In the genomic region with DNA sequence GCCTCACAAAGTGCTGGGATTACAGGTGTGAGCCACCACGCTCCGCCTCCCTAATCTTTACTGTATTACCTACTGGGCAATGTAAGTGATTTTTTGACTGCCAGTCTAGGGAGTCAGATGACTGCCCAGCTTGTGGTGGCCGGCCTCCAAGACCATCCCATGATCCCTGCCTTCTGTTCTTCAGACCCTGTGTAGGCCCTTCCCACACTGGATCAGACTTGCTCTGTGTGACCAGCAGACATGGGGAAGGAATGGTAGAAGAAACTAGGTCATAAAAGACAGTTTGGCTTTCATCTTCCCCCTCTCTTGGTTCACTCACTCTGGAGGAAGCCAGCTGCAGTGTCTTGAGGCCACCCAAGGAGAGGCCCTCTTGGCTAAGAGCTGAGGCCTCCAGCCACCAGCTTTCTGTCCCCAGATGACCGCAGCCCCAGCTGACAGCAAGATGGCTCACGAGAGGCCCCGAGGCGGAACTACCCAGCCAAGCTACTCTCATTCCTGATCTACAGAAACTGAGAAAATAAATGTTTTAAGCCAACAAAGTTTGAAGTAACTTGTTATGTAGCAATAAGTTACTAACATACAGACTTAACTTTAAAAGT, we compare ENCODE assay signal across 17 cellular contexts. TPM values are rescaled to one million over a fixed set of nuclear protein-coding genes. Genes with fewer than 3 reads are reported as not detected.
A peak's percentile ranks its signal among the peaks of the same experiment; 100 is the strongest.
DNase-seq lines count a peak whose midpoint lies in the region; ATAC-seq, FAIRE-seq and TF ChIP-seq lines count a peak whose summit lies in the region.
"Had no signal": no experiment of that assay in that cellular context is flagged by ENCODE, and none has a peak within 500 bp of the region (broad histone marks: within the 10 kb centered on the region; RNA-seq: fewer than 3 reads in every experiment).

No MANE protein-coding gene starts in this region.

- peak overlapping the region; percentile 52 for H3K27ac ChIP-seq in KMS-11
- H3K27ac ChIP-seq in kidney (ENCODE audit: low read depth in 2 of 2, low read length in 2 of 2), result no peak overlapping the region
- H3K27ac ChIP-seq in testis, result peak overlapping the region in 1 of 2 donors; percentile 54
- H3K27ac ChIP-seq in naive thymus-derived CD4-positive, alpha-beta T cell (ENCODE audit: low read depth, low read length), result no peak overlapping the region
- H3K27ac ChIP-seq: foreskin keratinocyte, prostate gland, vagina had no signal

- no peaks in the 10 kb centered on the region for H3K79me2 ChIP-seq in KMS-11 (ENCODE audit: insufficient read depth, low read depth)

- H3K4me1 Mint-ChIP-seq in T-helper 17 cell, result peaks cover 3% of the 10 kb centered on the region
- peaks cover 2 to 19% (median 9%) of the 10 kb centered on the region in 7 donors for H3K4me1 Mint-ChIP-seq in naive thymus-derived CD4-positive, alpha-beta T cell

- H3K27ac Mint-ChIP-seq in T-helper 17 cell, result peak overlapping the region; percentile 39
- H3K27ac Mint-ChIP-seq in naive thymus-derived CD4-positive, alpha-beta T cell, result no peak overlapping the region
- H3K27ac Mint-ChIP-seq: activated CD8-positive, alpha-beta T cell treated with anti-CD3 and anti-CD28 coated beads, Interleukin-2, amount 10 ng/mL, durations not matched to agents 7 days and 5 days; CD4-positive, alpha-beta T cell had no signal

- H2AFZ ChIP-seq in KMS-11 (ENCODE audit: low read depth), result peak overlapping the region; percentile 8; the same call in 1 of the 2 replicates

- H3K36me3 ChIP-seq in KMS-11 (ENCODE audit: insufficient read depth) (no peaks in the 10 kb centered on the region), kidney (ENCODE audit: control insufficient read depth in 1 of 2, insufficient read depth in 2 of 2, low read length in 2 of 2) (no peaks in the 10 kb centered on the region), testis (ENCODE audit: low read depth, missing control alignments) (no peaks in the 10 kb centered on the region)
- no peaks in the 10 kb centered on the region for H3K36me3 ChIP-seq in naive thymus-derived CD4-positive, alpha-beta T cell (ENCODE audit: control insufficient read depth in 2 of 3, insufficient read depth in 3 of 3, low read length in 3 of 3)
- H3K36me3 ChIP-seq: prostate gland, vagina had no signal

- POLR2A ChIA-PET in naive thymus-derived CD4-positive, alpha-beta T cell (lab: Charles Lee), result interaction anchor here (0.7 kb wide), 1 partner anchor 1977 kb away, joined by 3 read pairs; no protein-coding TSS in a partner anchor

- no peak overlapping the region for H3K4me3 Mint-ChIP-seq in T-helper 17 cell
- H3K4me3 Mint-ChIP-seq in naive thymus-derived CD4-positive, alpha-beta T cell, result no peak overlapping the region
- H3K4me3 Mint-ChIP-seq: activated CD8-positive, alpha-beta T cell treated with anti-CD3 and anti-CD28 coated beads, Interleukin-2, amount 10 ng/mL, durations not matched to agents 7 days and 5 days; CD4-positive, alpha-beta T cell had no signal

- no peak for ATAC-seq in T-helper 17 cell
- ATAC-seq in HG02798 (IDR thresholded peaks at IDR 0.05; ENCODE audit: poor library complexity, unreplicated experiment), result no peak
- no peak for ATAC-seq in naive thymus-derived CD4-positive, alpha-beta T cell
- ATAC-seq: activated CD8-positive, alpha-beta T cell treated with anti-CD3 and anti-CD28 coated beads, Interleukin-2, amount 10 ng/mL, durations not matched to agents 7 days and 5 days; foreskin keratinocyte had no signal

- CTCF ChIA-PET in naive thymus-derived CD4-positive, alpha-beta T cell (lab: Charles Lee), result no interaction called here

- TF ChIP-seq CTCF in KMS-11 (conservative IDR thresholded peaks at IDR 0.05; ENCODE audit: low read depth, low read length) (no peak), kidney (IDR thresholded peaks at IDR 0.05; ENCODE audit: borderline replicate concordance, extremely low read depth, insufficient read depth) (no peak), testis (IDR thresholded peaks at IDR 0.05) (no peak)

- H3K4me2 ChIP-seq in KMS-11, result peak overlapping the region; percentile 4; the same call in 1 of the 2 replicates

- FAIRE-seq in kidney (lab: Jason Lieb, UNC), result no peak

- no peaks in the 10 kb centered on the region for H4K20me1 ChIP-seq in KMS-11 (ENCODE audit: insufficient read depth)

- TF ChIP-seq POLR2A in testis (IDR thresholded peaks at IDR 0.05), result no peak

- H3K9me3 Mint-ChIP-seq in naive thymus-derived CD4-positive, alpha-beta T cell, result no peaks in the 10 kb centered on the region
- H3K9me3 Mint-ChIP-seq: CD4-positive, alpha-beta T cell had no signal

- 69 to 74% methylated on average over 7 of the region's 7 CpGs for WGBS in testis, 2 donors

- no peaks in the 10 kb centered on the region for H3K36me3 Mint-ChIP-seq in T-helper 17 cell (ENCODE audit: low read depth)
- no peaks in the 10 kb centered on the region for H3K36me3 Mint-ChIP-seq in naive thymus-derived CD4-positive, alpha-beta T cell

- H3K9ac ChIP-seq in KMS-11 (no peak overlapping the region), kidney (ENCODE audit: low read length in 2 of 2) (no peak overlapping the region)

- H3K4me3 ChIP-seq in KMS-11 (IDR thresholded peaks at IDR 0.05; ENCODE audit: insufficient read depth, low read depth, low read length) (no peak overlapping the region), kidney (ENCODE audit: low read length in 2 of 2) (no peak overlapping the region), testis (no peak overlapping the region)
- no peak overlapping the region for H3K4me3 ChIP-seq in naive thymus-derived CD4-positive, alpha-beta T cell (ENCODE audit: low read length)
- H3K4me3 ChIP-seq: prostate gland, vagina had no signal

- intact Hi-C loops in kidney (cut with DNase I) (no loop called here), testis (cut with DNase I; ENCODE audit: low total_unique reads) (no loop called here)
- intact Hi-C loops in naive thymus-derived CD4-positive, alpha-beta T cell (cut with micrococcal nuclease), result no loop called here

- no peaks in the 10 kb centered on the region for H3K27me3 Mint-ChIP-seq in T-helper 17 cell
- H3K27me3 Mint-ChIP-seq in naive thymus-derived CD4-positive, alpha-beta T cell, result peaks cover 0 to 3% (median 0%) of the 10 kb centered on the region in 5 donors
- H3K27me3 Mint-ChIP-seq: CD4-positive, alpha-beta T cell had no signal

- H3K4me1 ChIP-seq in KMS-11 (ENCODE audit: low read depth, poor library complexity, severe bottlenecking), result peaks cover 55% of the 10 kb centered on the region
- H3K4me1 ChIP-seq in kidney (ENCODE audit: control insufficient read depth in 1 of 2, insufficient read depth in 1 of 2, low read depth in 1 of 2, low read length in 2 of 2), result no peaks in the 10 kb centered on the region
- peaks cover 6% of the 10 kb centered on the region for H3K4me1 ChIP-seq in testis
- peaks cover 0 to 2% of the 10 kb centered on the region in 2 donors for H3K4me1 ChIP-seq in naive thymus-derived CD4-positive, alpha-beta T cell (ENCODE audit: control insufficient read depth in 2 of 2, insufficient read depth in 2 of 2, low read length in 2 of 2)
- H3K4me1 ChIP-seq: foreskin keratinocyte, prostate gland had no signal

- no peaks in the 10 kb centered on the region for H3K9me3 ChIP-seq in T-helper 17 cell (ENCODE audit: control insufficient read depth, low read length, poor library complexity, severe bottlenecking)
- H3K9me3 ChIP-seq in kidney (ENCODE audit: control insufficient read depth in 1 of 2, low read length in 2 of 2), result peaks cover 0 to 2% of the 10 kb centered on the region in 2 donors
- no peaks in the 10 kb centered on the region for H3K9me3 ChIP-seq in testis
- H3K9me3 ChIP-seq in naive thymus-derived CD4-positive, alpha-beta T cell (ENCODE audit: control insufficient read depth in 2 of 3, low read length in 3 of 3), result peaks cover 0 to 4% (median 0%) of the 10 kb centered on the region in 3 experiments
- H3K9me3 ChIP-seq: prostate gland, vagina had no signal

- no peaks in the 10 kb centered on the region for H3K27me3 ChIP-seq in KMS-11 (ENCODE audit: insufficient read depth, low read depth)
- no peaks in the 10 kb centered on the region for H3K27me3 ChIP-seq in testis
- H3K27me3 ChIP-seq in naive thymus-derived CD4-positive, alpha-beta T cell (ENCODE audit: control insufficient read depth in 2 of 2, insufficient read depth in 2 of 2, low read length in 2 of 2), result no peaks in the 10 kb centered on the region
- H3K27me3 ChIP-seq: foreskin keratinocyte, vagina had no signal

- DNase-seq in T-helper 17 cell (no peak), kidney (peak; percentile 91), testis (peak; percentile 39), NCI-H2171 (lab: John Stamatoyannopoulos, UW) (no peak)
- DNase-seq in naive thymus-derived CD4-positive, alpha-beta T cell, result no peak
- DNase-seq: activated CD8-positive, alpha-beta T cell treated with anti-CD3 and anti-CD28 coated beads, Interleukin-2, amount 10 ng/mL, durations not matched to agents 7 days and 5 days; activated gamma-delta T cell; CD4-positive, alpha-beta T cell; foreskin keratinocyte; NCI-H1694 treated with DMSO at 0.1 percent for 48 hours; NCI-H748 treated with DMSO at 0.1 percent for 48 hours; SIG-M5; stimulated activated CD4-positive, alpha-beta T cell treated with anti-CD3 and anti-CD28 coated beads, Interleukin-1b, Interleukin-23, amount 100 ng/mL, for 48 hours had no signal

RNA-seq across cellular contexts. Expression of a gene that starts 14.5 kb away (rescaled TPM):
- total RNA-seq in T-helper 17 cell (1 to 10 TPM; 2.2 to 3.1 TPM), kidney (2.6 TPM), testis (10 to 100 TPM in 1 of 2 donors, 1 to 10 TPM in 1; 2.8 to 10.7 TPM)
- polyA plus RNA-seq in kidney (ENCODE audit: insufficient read depth, low read depth, low replicate concordance) (5.9 TPM), testis (ENCODE audit: insufficient read depth, low read depth, low replicate concordance) (6.9 TPM)
- 10 to 100 TPM in 1 of 5 experiments, 1 to 10 TPM in 4; 1.3 to 22.5 (median 5.8) TPM for total RNA-seq in naive thymus-derived CD4-positive, alpha-beta T cell
- 1 to 10 TPM; 5.0 to 5.6 TPM for polyA plus RNA-seq in naive thymus-derived CD4-positive, alpha-beta T cell

RNA-seq across cellular contexts. Expression of a gene that starts 36.2 kb away (rescaled TPM):
- 10 to 100 TPM; 25.3 to 35.0 TPM for total RNA-seq in T-helper 17 cell
- total RNA-seq in kidney, result 19.2 TPM
- polyA plus RNA-seq in kidney (ENCODE audit: insufficient read depth, low read depth, low replicate concordance), result 1.2 TPM
- 10 to 100 TPM; 19.1 to 24.3 TPM for total RNA-seq in testis
- 9.6 TPM for polyA plus RNA-seq in testis (ENCODE audit: insufficient read depth, low read depth, low replicate concordance)
- total RNA-seq in naive thymus-derived CD4-positive, alpha-beta T cell, result 10 to 100 TPM; 12.3 to 34.0 (median 15.1) TPM
- polyA plus RNA-seq in naive thymus-derived CD4-positive, alpha-beta T cell, result 1 to 10 TPM; 3.8 to 6.8 TPM

RNA-seq across cellular contexts. Expression of a gene that starts 50.6 kb away (rescaled TPM):
- total RNA-seq in T-helper 17 cell (1 to 10 TPM; 4.2 to 6.3 TPM), kidney (94.3 TPM), testis (100 to 1,000 TPM in 1 of 2 donors, 10 to 100 TPM in 1; 78.9 to 137 TPM)
- polyA plus RNA-seq in kidney (ENCODE audit: insufficient read depth, low read depth, low replicate concordance) (379 TPM), testis (ENCODE audit: insufficient read depth, low read depth, low replicate concordance) (44.1 TPM)
- total RNA-seq in naive thymus-derived CD4-positive, alpha-beta T cell, result 10 to 100 TPM in 3 of 5 experiments, 1 to 10 TPM in 2; 6.0 to 51.1 (median 22.1) TPM
- polyA plus RNA-seq in naive thymus-derived CD4-positive, alpha-beta T cell, result 10 to 100 TPM; 54.9 to 59.7 TPM

Comparison
In these comparisons a context has a peak if more than half of its experiments do, and no peak if none do; other contexts are left out.
1. DNase-seq: peak in kidney (single experiment) and testis (single experiment); none in T-helper 17 cell (0 of 3), naive thymus-derived CD4-positive, alpha-beta T cell (0 of 9) and NCI-H2171 (single experiment).